ENCODE assay signal across 28 cellular contexts in the genomic region with DNA sequence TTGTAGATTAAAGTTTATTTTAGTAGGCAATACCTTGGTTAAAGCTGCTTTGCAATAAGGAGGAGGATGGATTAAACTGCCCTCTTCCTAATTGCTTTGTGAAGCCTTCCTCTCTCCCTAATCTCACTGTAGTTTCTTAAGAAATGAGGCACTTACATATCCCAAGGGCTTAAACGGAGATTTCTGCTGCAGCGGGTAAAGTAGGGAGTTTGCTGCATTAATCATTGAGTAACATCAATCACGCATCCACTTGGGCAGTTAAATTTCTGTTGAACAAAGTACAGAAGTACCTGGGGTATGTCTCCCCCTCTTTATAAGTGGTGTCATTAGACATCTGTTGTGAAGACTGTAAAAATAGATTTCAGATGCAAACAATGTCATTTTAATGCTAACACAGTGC. TPM values are rescaled to one million over a fixed set of nuclear protein-coding genes. Genes with fewer than 3 reads are reported as not detected.
DNase-seq lines count a peak whose midpoint lies in the region; ATAC-seq, FAIRE-seq and TF ChIP-seq lines count a peak whose summit lies in the region.
"Had no signal": no experiment of that assay in that cellular context is flagged by ENCODE, and none has a peak within 500 bp of the region (broad histone marks: within the 10 kb centered on the region; RNA-seq: fewer than 3 reads in every experiment).

No MANE protein-coding gene starts in this region.

- FAIRE-seq in pancreas (lab: Jason Lieb, UNC), result no peak
- FAIRE-seq: H1, HepG2 had no signal

- WGBS in pancreas, 2 donors, result 76 to 77% methylated on average over 3 of the region's 3 CpGs

- H3K27ac ChIP-seq in WERI-Rb-1 (peak overlapping the region; percentile 33; the same call in 1 of the 2 replicates), pancreas (no peak overlapping the region)
- H3K27ac ChIP-seq: HL-60, SJSA1 had no signal

- peaks cover 18% of the 10 kb centered on the region for H3K27me3 Mint-ChIP-seq in activated CD4-positive, alpha-beta T cell treated with anti-CD3 and anti-CD28 coated beads, Interleukin-2, amount 10 ng/mL, durations not matched to agents 24 days and 14 days
- peaks cover 3% of the 10 kb centered on the region for H3K27me3 Mint-ChIP-seq in activated CD4-positive, alpha-beta T cell treated with anti-CD3 and anti-CD28 coated beads for 36 hours

- no peak overlapping the region for H3K4me3 Mint-ChIP-seq in activated CD4-positive, alpha-beta T cell treated with anti-CD3 and anti-CD28 coated beads, Interleukin-2, amount 10 ng/mL, durations not matched to agents 24 days and 14 days
- no peak overlapping the region for H3K4me3 Mint-ChIP-seq in activated CD4-positive, alpha-beta T cell treated with anti-CD3 and anti-CD28 coated beads for 36 hours
- H3K4me3 Mint-ChIP-seq: CD8-positive, alpha-beta T cell had no signal

- peak; percentile 36 for DNase-seq in activated CD4-positive, alpha-beta T cell treated with anti-CD3 and anti-CD28 coated beads, Interleukin-2, amount 10 ng/mL, durations not matched to agents 24 days and 14 days
- DNase-seq in activated CD4-positive, alpha-beta T cell treated with anti-CD3 and anti-CD28 coated beads for 36 hours, result no peak
- DNase-seq in NCI-H524 (lab: John Stamatoyannopoulos, UW) (peak; percentile 59 to 90), WERI-Rb-1 (peak; percentile 59), pancreas (no peak), left colon (no peak)
- DNase-seq: 8988T; AML-193; C1 segment of cervical spinal cord; Calu3; CD8-positive, alpha-beta T cell; DMS53; EL; GF-D8; KBM-7; NCI-H1092 treated with DMSO at 0.1 percent for 48 hours; NCI-H1694; NCI-H2081; NCI-H446 treated with DMSO at 0.1 percent for 48 hours; NCI-H748 treated with DMSO at 0.1 percent for 48 hours had no signal

- intact Hi-C loops in activated CD4-positive, alpha-beta T cell treated with anti-CD3 and anti-CD28 coated beads, Interleukin-2, amount 10 ng/mL, durations not matched to agents 24 days and 14 days (cut with micrococcal nuclease), result no loop called here
- intact Hi-C loops in activated CD4-positive, alpha-beta T cell treated with anti-CD3 and anti-CD28 coated beads for 36 hours (cut with DNase I, micrococcal nuclease), result no loop called here
- intact Hi-C loops in pancreas (cut with DNase I) (no loop called here), left colon (cut with DNase I, micrococcal nuclease) (no loop called here)

- CTCF ChIA-PET in activated CD4-positive, alpha-beta T cell treated with anti-CD3 and anti-CD28 coated beads for 36 hours (lab: Charles Lee), result no interaction called here

- H3K36me3 ChIP-seq in WERI-Rb-1 (no peaks in the 10 kb centered on the region), pancreas (no peaks in the 10 kb centered on the region)
- H3K36me3 ChIP-seq: SJSA1 had no signal

- no peaks in the 10 kb centered on the region for H3K9me3 Mint-ChIP-seq in activated CD4-positive, alpha-beta T cell treated with anti-CD3 and anti-CD28 coated beads, Interleukin-2, amount 10 ng/mL, durations not matched to agents 24 days and 14 days
- no peaks in the 10 kb centered on the region for H3K9me3 Mint-ChIP-seq in activated CD4-positive, alpha-beta T cell treated with anti-CD3 and anti-CD28 coated beads for 36 hours (ENCODE audit: low read depth)
- H3K9me3 Mint-ChIP-seq: CD8-positive, alpha-beta T cell had no signal

- H3K9me3 ChIP-seq in WERI-Rb-1 (ENCODE audit: severe bottlenecking), result no peaks in the 10 kb centered on the region
- no peaks in the 10 kb centered on the region for H3K9me3 ChIP-seq in pancreas
- H3K9me3 ChIP-seq: SJSA1 had no signal

- peaks cover 0 to 4% (median 0%) of the 10 kb centered on the region in 3 donors for H3K4me1 ChIP-seq in pancreas
- H3K4me1 ChIP-seq: SJSA1 had no signal

- TF ChIP-seq CTCF in WERI-Rb-1 (IDR thresholded peaks at IDR 0.05; ENCODE audit: low read depth, low read length), result no peak
- TF ChIP-seq CTCF in pancreas (IDR thresholded peaks at IDR 0.05), result no peak

- no peak for ATAC-seq in activated CD4-positive, alpha-beta T cell treated with anti-CD3 and anti-CD28 coated beads for 36 hours
- ATAC-seq in HG03457 (IDR thresholded peaks at IDR 0.05; ENCODE audit: unreplicated experiment) (no peak), pancreas (no peak), HG03045 (IDR thresholded peaks at IDR 0.05; ENCODE audit: unreplicated experiment) (no peak), left colon (no peak)
- ATAC-seq: CD8-positive, alpha-beta T cell; HCT116; HepG2; Right ventricle myocardium inferior had no signal

- no peak overlapping the region for H3K27ac Mint-ChIP-seq in activated CD4-positive, alpha-beta T cell treated with anti-CD3 and anti-CD28 coated beads, Interleukin-2, amount 10 ng/mL, durations not matched to agents 24 days and 14 days
- H3K27ac Mint-ChIP-seq in activated CD4-positive, alpha-beta T cell treated with anti-CD3 and anti-CD28 coated beads for 36 hours, result no peak overlapping the region
- H3K27ac Mint-ChIP-seq: CD8-positive, alpha-beta T cell had no signal

- POLR2A ChIA-PET in activated CD4-positive, alpha-beta T cell treated with anti-CD3 and anti-CD28 coated beads for 36 hours (lab: Charles Lee), result interaction anchor here (0.7 kb wide), 1 partner anchor 1074 kb away, joined by 9 read pairs; no protein-coding TSS in a partner anchor

- H3K36me3 Mint-ChIP-seq in activated CD4-positive, alpha-beta T cell treated with anti-CD3 and anti-CD28 coated beads, Interleukin-2, amount 10 ng/mL, durations not matched to agents 24 days and 14 days (ENCODE audit: low read depth), result no peaks in the 10 kb centered on the region
- H3K36me3 Mint-ChIP-seq in activated CD4-positive, alpha-beta T cell treated with anti-CD3 and anti-CD28 coated beads for 36 hours (ENCODE audit: low read depth), result no peaks in the 10 kb centered on the region
- H3K36me3 Mint-ChIP-seq: CD8-positive, alpha-beta T cell had no signal

- no peaks in the 10 kb centered on the region for H3K4me1 Mint-ChIP-seq in activated CD4-positive, alpha-beta T cell treated with anti-CD3 and anti-CD28 coated beads, Interleukin-2, amount 10 ng/mL, durations not matched to agents 24 days and 14 days
- no peaks in the 10 kb centered on the region for H3K4me1 Mint-ChIP-seq in activated CD4-positive, alpha-beta T cell treated with anti-CD3 and anti-CD28 coated beads for 36 hours

- no peaks in the 10 kb centered on the region for H3K27me3 ChIP-seq in WERI-Rb-1 (ENCODE audit: insufficient read depth, low read depth, severe bottlenecking)
- H3K27me3 ChIP-seq in pancreas, result no peaks in the 10 kb centered on the region

- no peak overlapping the region for H3K4me3 ChIP-seq in WERI-Rb-1 (ENCODE audit: low read depth, low read length)
- no peak overlapping the region for H3K4me3 ChIP-seq in pancreas
- H3K4me3 ChIP-seq: SJSA1 had no signal

RNA-seq across cellular contexts. Expression of a gene that starts 29.5 kb away (rescaled TPM):
- total RNA-seq in activated CD4-positive, alpha-beta T cell treated with anti-CD3 and anti-CD28 coated beads, Interleukin-2, amount 10 ng/mL, durations not matched to agents 24 days and 14 days, result 61.7 and 67.5 TPM in 2 replicates
- 10 to 100 TPM; 42.2 to 53.6 TPM for total RNA-seq in activated CD4-positive, alpha-beta T cell treated with anti-CD3 and anti-CD28 coated beads for 36 hours
- total RNA-seq in pancreas (10 to 100 TPM; 32.1 to 68.0 (median 43.7) TPM), left colon (10 to 100 TPM; 69.0 to 85.4 TPM)
- 10 to 100 TPM; 16.2 to 16.4 TPM for polyA plus RNA-seq in pancreas

Comparison
In these comparisons a context has a peak if more than half of its experiments do, and no peak if none do; other contexts are left out.
1. DNase-seq: peak in activated CD4-positive, alpha-beta T cell treated with anti-CD3 and anti-CD28 coated beads, Interleukin-2, amount 10 ng/mL, durations not matched to agents 24 days and 14 days (single experiment), NCI-H524 (2 of 2) and WERI-Rb-1 (single experiment); none in activated CD4-positive, alpha-beta T cell treated with anti-CD3 and anti-CD28 coated beads for 36 hours (single experiment), pancreas (0 of 6) and left colon (0 of 2).